ENCODE assay signal across 16 cellular contexts in genomic region chr6:39493717-39494116, GRCh38.
A peak's percentile ranks its signal among the peaks of the same experiment; 100 is the strongest.
DNase-seq lines count a peak whose midpoint lies in the region; ATAC-seq and TF ChIP-seq lines count a peak whose summit lies in the region.
"Had no signal": no experiment of that assay in that cellular context is flagged by ENCODE, and none has a peak within 500 bp of the region (broad histone marks: within the 10 kb centered on the region; RNA-seq: fewer than 3 reads in every experiment).

No MANE protein-coding gene starts in this region.

- TF ChIP-seq POLR2A in heart left ventricle (IDR thresholded peaks at IDR 0.05), result no peak
- no peak for TF ChIP-seq POLR2A in gastroesophageal sphincter (IDR thresholded peaks at IDR 0.05)

- ATAC-seq in heart left ventricle, result peak in 3 of 4 donors; percentile 25 to 57 (median 47)
- peak; percentile 68 for ATAC-seq in gastroesophageal sphincter
- peak; percentile 53 for ATAC-seq in omental fat pad (ENCODE audit: low FRiP score)
- ATAC-seq in GM18867 (IDR thresholded peaks at IDR 0.05; ENCODE audit: unreplicated experiment), result no peak

- TF ChIP-seq CTCF in heart left ventricle (IDR thresholded peaks at IDR 0.05) (no peak), right atrium auricular region (IDR thresholded peaks at IDR 0.05) (no peak), gastroesophageal sphincter (IDR thresholded peaks at IDR 0.05) (peak in 1 of 4 experiments; percentile 17), omental fat pad (IDR thresholded peaks at IDR 0.05) (no peak)

- H3K27ac ChIP-seq in heart left ventricle, result peak overlapping the region in 1 of 12 donors; percentile 21
- H3K27ac ChIP-seq in right atrium auricular region, result no peak overlapping the region
- peak overlapping the region; percentile 50 to 61 (median 58) for H3K27ac ChIP-seq in gastroesophageal sphincter

- intact Hi-C loops in heart left ventricle (cut with DNase I), result loop anchor here in 1 of 10 donors (10.0 kb wide), 1 partner anchor 301 kb away; the partner anchor contains the start of gene DAAM2

- no peaks in the 10 kb centered on the region for H3K36me3 ChIP-seq in heart left ventricle
- no peaks in the 10 kb centered on the region for H3K36me3 ChIP-seq in right atrium auricular region
- no peaks in the 10 kb centered on the region for H3K36me3 ChIP-seq in gastroesophageal sphincter

- H3K4me1 ChIP-seq in heart left ventricle (peaks cover 0 to 44% (median 10%) of the 10 kb centered on the region in 12 donors), right atrium auricular region (peaks cover 0 to 15% of the 10 kb centered on the region in 2 donors), gastroesophageal sphincter (peaks cover 16 to 89% (median 34%) of the 10 kb centered on the region in 3 donors)

- H3K4me3 ChIP-seq in heart left ventricle (no peak overlapping the region), right atrium auricular region (no peak overlapping the region), gastroesophageal sphincter (no peak overlapping the region)

- H3K27me3 ChIP-seq in heart left ventricle (peaks cover 0 to 2% (median 0%) of the 10 kb centered on the region in 9 donors), right atrium auricular region (no peaks in the 10 kb centered on the region), gastroesophageal sphincter (no peaks in the 10 kb centered on the region)

- in situ Hi-C loops in ACHN (cut with HindIII; ENCODE audit: low pct_ligation_motif_present, low pct_unique_long_range_greater_than_20kb, low sequenced_read_pairs), result no loop called here

- no peaks in the 10 kb centered on the region for H3K9me3 ChIP-seq in heart left ventricle
- no peaks in the 10 kb centered on the region for H3K9me3 ChIP-seq in right atrium auricular region
- no peaks in the 10 kb centered on the region for H3K9me3 ChIP-seq in gastroesophageal sphincter

- no peak for TF ChIP-seq EP300 in gastroesophageal sphincter (IDR thresholded peaks at IDR 0.05)

- no peak for DNase-seq in heart left ventricle
- DNase-seq in right atrium auricular region (ENCODE audit: low spot score), result no peak
- no peak for DNase-seq in omental fat pad (ENCODE audit: low spot score)
- DNase-seq in HCEC 1CT, result no peak
- no peak for DNase-seq in NCI-H1105 treated with DMSO at 0.1 percent for 48 hours (lab: John Stamatoyannopoulos, UW)
- no peak for DNase-seq in ACHN
- DNase-seq: AML-193; Calu3; CD4-positive, CD25-positive, alpha-beta regulatory T cell; DMS79 treated with DMSO at 0.1 percent for 48 hours; GOT3; HFFc6; NCI-H748 treated with DMSO at 0.1 percent for 48 hours; SHP77 had no signal

- 30 to 59% (median 51%) methylated on average over 1 of the region's 1 CpG for WGBS in heart left ventricle, 4 donors
- WGBS in gastroesophageal sphincter (ENCODE audit: low coverage in 1 of 2), 2 donors, result 30 to 43% methylated on average over 1 of the region's 1 CpG

Comparison
In these comparisons a context has a peak if more than half of its experiments do, and no peak if none do; other contexts are left out.
1. H3K27ac ChIP-seq: peak in gastroesophageal sphincter (4 of 4); none in right atrium auricular region (0 of 2).